In genomic region chr10:79116363-79116762, GRCh38 we compare ENCODE assay signal across 9 cellular contexts. TPM values are rescaled to one million over a fixed set of nuclear protein-coding genes. Genes with fewer than 3 reads are reported as not detected.
DNase-seq lines count a peak whose midpoint lies in the region; ATAC-seq and TF ChIP-seq lines count a peak whose summit lies in the region.
"Had no signal": no experiment of that assay in that cellular context is flagged by ENCODE, and none has a peak within 500 bp of the region (broad histone marks: within the 10 kb centered on the region; RNA-seq: fewer than 3 reads in every experiment).

No MANE protein-coding gene starts in this region.

- peak overlapping the region; percentile 8 to 94 (median 83) for H3K27ac ChIP-seq in sigmoid colon

- no peak for TF ChIP-seq POLR2A in sigmoid colon (IDR thresholded peaks at IDR 0.05)

- no peaks in the 10 kb centered on the region for H3K27me3 Mint-ChIP-seq in activated CD8-positive, alpha-beta T cell treated with anti-CD3 and anti-CD28 coated beads, Interleukin-2, amount 10 ng/mL, durations not matched to agents 7 days and 5 days (ENCODE audit: low read depth)

- peaks cover 0 to 25% (median 23%) of the 10 kb centered on the region in 4 donors for H3K36me3 ChIP-seq in sigmoid colon

- H3K9me3 ChIP-seq in sigmoid colon = no peaks in the 10 kb centered on the region

- CTCF ChIA-PET in activated CD8-positive, alpha-beta T cell treated with anti-CD3 and anti-CD28 coated beads, Interleukin-2, amount 10 ng/mL, durations not matched to agents 7 days and 5 days (lab: Charles Lee) = no interaction called here

- no peaks in the 10 kb centered on the region for H3K9me3 Mint-ChIP-seq in activated CD8-positive, alpha-beta T cell treated with anti-CD3 and anti-CD28 coated beads, Interleukin-2, amount 10 ng/mL, durations not matched to agents 7 days and 5 days (ENCODE audit: insufficient read depth)

- no peaks in the 10 kb centered on the region for H3K27me3 ChIP-seq in sigmoid colon

- POLR2A ChIA-PET in activated CD8-positive, alpha-beta T cell treated with anti-CD3 and anti-CD28 coated beads, Interleukin-2, amount 10 ng/mL, durations not matched to agents 7 days and 5 days (lab: Charles Lee) = interaction anchor here (0.6 kb wide), 1 partner anchor 33 kb away, joined by 3 read pairs; no protein-coding TSS in a partner anchor

- H3K4me1 Mint-ChIP-seq in activated CD8-positive, alpha-beta T cell treated with anti-CD3 and anti-CD28 coated beads, Interleukin-2, amount 10 ng/mL, durations not matched to agents 7 days and 5 days (ENCODE audit: low read depth) = peaks cover 31% of the 10 kb centered on the region

- H3K4me3 Mint-ChIP-seq in activated CD8-positive, alpha-beta T cell treated with anti-CD3 and anti-CD28 coated beads, Interleukin-2, amount 10 ng/mL, durations not matched to agents 7 days and 5 days = no peak overlapping the region

- no peaks in the 10 kb centered on the region for H3K36me3 Mint-ChIP-seq in activated CD8-positive, alpha-beta T cell treated with anti-CD3 and anti-CD28 coated beads, Interleukin-2, amount 10 ng/mL, durations not matched to agents 7 days and 5 days (ENCODE audit: low read depth)

- 54 to 62% methylated on average over 4 of the region's 4 CpGs for WGBS in sigmoid colon, 2 donors

- no peak for TF ChIP-seq EP300 in sigmoid colon (IDR thresholded peaks at IDR 0.05)

- intact Hi-C loops in sigmoid colon (cut with DNase I) = no loop called here

- DNase-seq in activated CD8-positive, alpha-beta T cell treated with anti-CD3 and anti-CD28 coated beads, Interleukin-2, amount 10 ng/mL, durations not matched to agents 7 days and 5 days = peak; percentile 33
- DNase-seq in sigmoid colon = no peak
- DNase-seq in midbrain (lab: John Stamatoyannopoulos, UW) = no peak
- DNase-seq in epidermal melanocyte (ENCODE audit: insufficient read length, low spot score) = no peak
- no peak for DNase-seq in NCI-H1048 (lab: John Stamatoyannopoulos, UW)
- DNase-seq in activated effector memory CD4-positive, alpha-beta T cell treated with anti-CD3 and anti-CD28 coated beads, Interleukin-2, amount 50 U/mL, for 16 hours = no peak

- H3K4me1 ChIP-seq in sigmoid colon = peaks cover 0 to 98% (median 81%) of the 10 kb centered on the region in 4 donors

- TF ChIP-seq CTCF in sigmoid colon (IDR thresholded peaks at IDR 0.05) = no peak

- ATAC-seq in GM18909 (IDR thresholded peaks at IDR 0.05; ENCODE audit: poor library complexity, unreplicated experiment) (peak; percentile 33), HG02642 (IDR thresholded peaks at IDR 0.05; ENCODE audit: poor library complexity, unreplicated experiment) (peak; percentile 18)
- peak; percentile 61 for ATAC-seq in activated CD8-positive, alpha-beta T cell treated with anti-CD3 and anti-CD28 coated beads, Interleukin-2, amount 10 ng/mL, durations not matched to agents 7 days and 5 days
- ATAC-seq: Panc1 had no signal

- peak overlapping the region; percentile 51 for H3K27ac Mint-ChIP-seq in activated CD8-positive, alpha-beta T cell treated with anti-CD3 and anti-CD28 coated beads, Interleukin-2, amount 10 ng/mL, durations not matched to agents 7 days and 5 days

- H3K4me3 ChIP-seq in sigmoid colon = no peak overlapping the region

RNA-seq across cellular contexts. Expression of gene ZMIZ1, which starts 47.6 kb away (rescaled TPM):
- 10 to 100 TPM; 39.9 to 40.6 TPM for total RNA-seq in activated CD8-positive, alpha-beta T cell treated with anti-CD3 and anti-CD28 coated beads, Interleukin-2, amount 10 ng/mL, durations not matched to agents 7 days and 5 days
- total RNA-seq in sigmoid colon = 10 to 100 TPM; 26.5 to 49.3 (median 37.5) TPM
- 10 to 100 TPM; 17.4 to 31.5 (median 25.4) TPM for polyA plus RNA-seq in sigmoid colon
